2 cellular contexts compared by ENCODE assay signal in genomic region chr10:11568578-11568977, GRCh38.
TF ChIP-seq lines count a peak whose summit lies in the region.

No MANE protein-coding gene starts in this region.

TF ChIP-seq in HEK293, 187 proteins besides CTCF, POLR2A, EP300 and RAD21:
- TF ChIP-seq RBAK (tag by site-specific recombination; IDR thresholded peaks at IDR 0.05) (no peak), ZNF580 (tag by site-specific recombination; IDR thresholded peaks at IDR 0.05) (peak; percentile 74), ZNF223 (tag by site-specific recombination; IDR thresholded peaks at IDR 0.05) (no peak), GFI1B (tag by site-specific recombination; IDR thresholded peaks at IDR 0.05) (no peak)

TF ChIP-seq in K562, 482 proteins besides CTCF, POLR2A, EP300 and RAD21:
- TF ChIP-seq HCFC1 (IDR thresholded peaks at IDR 0.05; ENCODE audit: low read depth, low read length) (no peak), BCOR (IDR thresholded peaks at IDR 0.05) (0 out of 2 replicates have a peak, but pooled peaks have one; percentile 14), ZFP36 (IDR thresholded peaks at IDR 0.05; ENCODE audit: low read depth, low read length, partially characterized antibody) (no peak), RBM25 (IDR thresholded peaks at IDR 0.05; ENCODE audit: low read depth, low read length, severe bottlenecking) (peak; percentile 76), ZBTB2 (IDR thresholded peaks at IDR 0.05) (no peak), PHF8 (IDR thresholded peaks at IDR 0.05; ENCODE audit: borderline replicate concordance, low read length) (no peak), IFI16 (CRISPR knock-in tag; IDR thresholded peaks at IDR 0.05) (no peak)
TF ChIP-seq in K562: peak in this region for 2.
